In genomic region chr2:54052825-54053718, GRCh38 we compare ENCODE assay signal across 8 cellular contexts.
A peak's percentile ranks its signal among the peaks of the same experiment; 100 is the strongest.
DNase-seq lines count a peak whose midpoint lies in the region; ATAC-seq, FAIRE-seq and TF ChIP-seq lines count a peak whose summit lies in the region.

No MANE protein-coding gene starts in this region.

- H3K27ac ChIP-seq in OCI-LY1 (ENCODE audit: low read depth, low read length, poor library complexity, severe bottlenecking) (no peak overlapping the region), foreskin keratinocyte (no peak overlapping the region)

- DNase-seq in AG10803 (ENCODE audit: low read depth), result no peak
- DNase-seq in GM19239 (ENCODE audit: insufficient read length, low spot score), result no peak
- peak in 1 of 2 donors; percentile 63 for DNase-seq in foreskin keratinocyte
- DNase-seq in amniotic stem cell (lab: John Stamatoyannopoulos, UW), result no peak
- DNase-seq in CD14-positive monocyte (ENCODE audit: low spot score), result no peak
- DNase-seq in NCI-H345 (lab: John Stamatoyannopoulos, UW), result no peak

- H3K9me2 ChIP-seq in OCI-LY1 (ENCODE audit: low read depth, low read length), result no peaks in the 10 kb centered on the region

- H2AFZ ChIP-seq in OCI-LY1 (ENCODE audit: low read length), result no peak overlapping the region

- ATAC-seq in foreskin keratinocyte (peak; percentile 71), HG02571 (IDR thresholded peaks at IDR 0.05; ENCODE audit: unreplicated experiment) (no peak)

- H3K4me1 ChIP-seq in OCI-LY1 (ENCODE audit: insufficient read depth, low read length, severe bottlenecking) (peaks cover 5% of the 10 kb centered on the region), foreskin keratinocyte (no peaks in the 10 kb centered on the region)

- H3K27ac Mint-ChIP-seq in CD14-positive monocyte, result peak overlapping the region in 1 of 7 donors; percentile 50

- TF ChIP-seq CTCF in AG10803 (conservative IDR thresholded peaks at IDR 0.05; ENCODE audit: low read length) (peak; percentile 29), OCI-LY1 (IDR thresholded peaks at IDR 0.05; ENCODE audit: low read length) (peak; percentile 37), foreskin keratinocyte (conservative IDR thresholded peaks at IDR 0.05) (peak; percentile 71), CD14-positive monocyte (IDR thresholded peaks at IDR 0.05) (no peak)

- H3K27me3 Mint-ChIP-seq in CD14-positive monocyte (ENCODE audit: low read depth in 3 of 3), result no peaks in the 10 kb centered on the region

- H3K4me3 ChIP-seq in AG10803 (ENCODE audit: low read length) (no peak overlapping the region), OCI-LY1 (ENCODE audit: low read depth, low read length, poor library complexity, severe bottlenecking) (no peak overlapping the region)

- FAIRE-seq in GM19239 (lab: Jason Lieb, UNC), result peak; percentile 81

- H3K4me1 Mint-ChIP-seq in CD14-positive monocyte, result no peaks in the 10 kb centered on the region

- no peak overlapping the region for H3K4me2 ChIP-seq in OCI-LY1 (ENCODE audit: low read length)

- H3K4me3 Mint-ChIP-seq in CD14-positive monocyte, result no peak overlapping the region

- no peaks in the 10 kb centered on the region; the same call in 1 of the 2 replicates for H3K36me3 ChIP-seq in OCI-LY1 (ENCODE audit: insufficient read depth, low read length)

- intact Hi-C loops in CD14-positive monocyte (cut with micrococcal nuclease), result no loop called here

- H3F3A ChIP-seq in OCI-LY1 (ENCODE audit: insufficient read depth, low read length), result no peaks in the 10 kb centered on the region

- peaks cover 3% of the 10 kb centered on the region; the same call in 1 of the 2 replicates for H3K9me3 ChIP-seq in OCI-LY1 (ENCODE audit: low read length)

- H3K9me3 Mint-ChIP-seq in CD14-positive monocyte, result peaks cover 0 to 4% (median 0%) of the 10 kb centered on the region in 7 donors

- H3K79me2 ChIP-seq in OCI-LY1 (ENCODE audit: insufficient read depth, low read length), result no peaks in the 10 kb centered on the region

- no peak overlapping the region for H3K9ac ChIP-seq in OCI-LY1 (ENCODE audit: low read length)

- H3K27me3 ChIP-seq in OCI-LY1 (ENCODE audit: insufficient read depth, low read length) (no peaks in the 10 kb centered on the region), foreskin keratinocyte (no peaks in the 10 kb centered on the region)

- no peaks in the 10 kb centered on the region for H3K36me3 Mint-ChIP-seq in CD14-positive monocyte

- H4K20me1 ChIP-seq in OCI-LY1 (ENCODE audit: insufficient read depth, low read length), result no peaks in the 10 kb centered on the region
